ENCODE assay signal across 9 cellular contexts in genomic region chr17:29594441-29595090, GRCh38. TPM values are rescaled to one million over a fixed set of nuclear protein-coding genes. Genes with fewer than 3 reads are reported as not detected.
A peak's percentile ranks its signal among the peaks of the same experiment; 100 is the strongest.
DNase-seq lines count a peak whose midpoint lies in the region; ATAC-seq and TF ChIP-seq lines count a peak whose summit lies in the region.
"Had no signal": no experiment of that assay in that cellular context is flagged by ENCODE, and none has a peak within 500 bp of the region (broad histone marks: within the 10 kb centered on the region; RNA-seq: fewer than 3 reads in every experiment).

No MANE protein-coding gene starts in this region.

- H4K20me1 ChIP-seq in fibroblast of lung (ENCODE audit: control insufficient read depth, extremely low read depth, insufficient read depth, low read length) (no peaks in the 10 kb centered on the region), smooth muscle cell (ENCODE audit: low read depth) (peaks cover 35% of the 10 kb centered on the region)

- no peak for DNase-seq in activated CD4-positive, alpha-beta T cell treated with anti-CD3 and anti-CD28 coated beads for 36 hours
- DNase-seq in activated CD4-positive, alpha-beta T cell treated with anti-CD3 and anti-CD28 coated beads, Interleukin-2, amount 50 U/mL, for 48 hours: no peak
- DNase-seq in fibroblast of lung (ENCODE audit: low read depth in 2 of 2) (no peak), smooth muscle cell (lab: John Stamatoyannopoulos, UW; ENCODE audit: unreplicated experiment) (no peak), H4 (ENCODE audit: low spot score) (no peak)

- H3K9ac ChIP-seq in fibroblast of lung (ENCODE audit: insufficient read depth, low read length) (no peak overlapping the region), smooth muscle cell (ENCODE audit: low read depth) (no peak overlapping the region)

- peaks cover 33% of the 10 kb centered on the region for H3K4me1 Mint-ChIP-seq in activated CD4-positive, alpha-beta T cell treated with anti-CD3 and anti-CD28 coated beads for 36 hours

- no peaks in the 10 kb centered on the region for H3K9me3 Mint-ChIP-seq in activated CD4-positive, alpha-beta T cell treated with anti-CD3 and anti-CD28 coated beads for 36 hours (ENCODE audit: low read depth)
- H3K9me3 Mint-ChIP-seq: dendritic cell treated with granulocyte-macrophage colony-stimulating factor and Interleukin-4, amounts not matched to agents 40 ng/mL and 50 ng/mL, for 4 days had no signal

- no peak for ATAC-seq in activated CD4-positive, alpha-beta T cell treated with anti-CD3 and anti-CD28 coated beads for 36 hours
- ATAC-seq in HG03139 (IDR thresholded peaks at IDR 0.05; ENCODE audit: unreplicated experiment) (no peak), HG02763 (IDR thresholded peaks at IDR 0.05; ENCODE audit: unreplicated experiment) (no peak)

- H3K27me3 ChIP-seq in fibroblast of lung (ENCODE audit: control insufficient read depth, insufficient read depth, low read length) (no peaks in the 10 kb centered on the region), smooth muscle cell (ENCODE audit: low read depth) (no peaks in the 10 kb centered on the region)

- no peaks in the 10 kb centered on the region for H3K36me3 ChIP-seq in fibroblast of lung (ENCODE audit: control insufficient read depth, insufficient read depth, low read length)
- H3K36me3 ChIP-seq in smooth muscle cell (ENCODE audit: low read depth): no peaks in the 10 kb centered on the region

- H3K36me3 Mint-ChIP-seq in activated CD4-positive, alpha-beta T cell treated with anti-CD3 and anti-CD28 coated beads for 36 hours (ENCODE audit: low read depth): no peaks in the 10 kb centered on the region

- 88% methylated on average over 11 of the region's 12 CpGs for WGBS in smooth muscle cell (ENCODE audit: low lambda C conversion rate)

- peak overlapping the region; percentile 74 for H3K4me3 Mint-ChIP-seq in activated CD4-positive, alpha-beta T cell treated with anti-CD3 and anti-CD28 coated beads for 36 hours

- POLR2A ChIA-PET in activated CD4-positive, alpha-beta T cell treated with anti-CD3 and anti-CD28 coated beads for 36 hours (lab: Charles Lee): no interaction called here

- H3K27ac ChIP-seq in VCaP (peak overlapping the region; percentile 98), fibroblast of lung (ENCODE audit: insufficient read depth, low read length) (no peak overlapping the region), smooth muscle cell (ENCODE audit: low read depth) (no peak overlapping the region)

- peak overlapping the region; percentile 84 for H3K4me2 ChIP-seq in fibroblast of lung (ENCODE audit: extremely low read depth, insufficient read depth, low read length)
- peak overlapping the region; percentile 99 for H3K4me2 ChIP-seq in smooth muscle cell

- TF ChIP-seq CTCF in VCaP (conservative IDR thresholded peaks at IDR 0.05) (peak; percentile 34), fibroblast of lung (conservative IDR thresholded peaks at IDR 0.05 in 1 of 2, IDR thresholded peaks at IDR 0.05 in 1 of 2; ENCODE audit: low read depth in 1 of 2, low read length in 2 of 2) (no peak), smooth muscle cell (IDR thresholded peaks at IDR 0.05; ENCODE audit: borderline replicate concordance, insufficient read depth, poor library complexity, severe bottlenecking) (no peak)

- intact Hi-C loops in activated CD4-positive, alpha-beta T cell treated with anti-CD3 and anti-CD28 coated beads for 36 hours (cut with DNase I, micrococcal nuclease): no loop called here

- H3K79me2 ChIP-seq in fibroblast of lung (ENCODE audit: control insufficient read depth, insufficient read depth, low read length) (no peaks in the 10 kb centered on the region), smooth muscle cell (ENCODE audit: low read depth) (no peaks in the 10 kb centered on the region)

- CTCF ChIA-PET in activated CD4-positive, alpha-beta T cell treated with anti-CD3 and anti-CD28 coated beads for 36 hours (lab: Charles Lee): interaction anchor here (1.3 to 5.0 kb wide), 3 partner anchors 19 to 27 kb away, joined by 5 to 79 read pairs (median 22); partner anchors contain the start of genes ABHD15 and TP53I13

- H2AFZ ChIP-seq in fibroblast of lung (ENCODE audit: low read length) (no peak overlapping the region), smooth muscle cell (ENCODE audit: low read depth) (no peak overlapping the region)

- no peaks in the 10 kb centered on the region for H3K27me3 Mint-ChIP-seq in activated CD4-positive, alpha-beta T cell treated with anti-CD3 and anti-CD28 coated beads for 36 hours

- H3F3A ChIP-seq in smooth muscle cell (ENCODE audit: low read depth): peaks cover 6% of the 10 kb centered on the region

- no peak overlapping the region for H3K27ac Mint-ChIP-seq in activated CD4-positive, alpha-beta T cell treated with anti-CD3 and anti-CD28 coated beads for 36 hours
- H3K27ac Mint-ChIP-seq: dendritic cell treated with granulocyte-macrophage colony-stimulating factor and Interleukin-4, amounts not matched to agents 40 ng/mL and 50 ng/mL, for 4 days had no signal

- peak overlapping the region in 2 of 4 experiments; percentile 52 to 61 for H3K4me3 ChIP-seq in fibroblast of lung (replicated peaks in 1 of 4; ENCODE audit: control extremely low read depth in 1 of 4, insufficient read depth in 1 of 4, low read depth in 3 of 4, low read length in 4 of 4)
- H3K4me3 ChIP-seq in smooth muscle cell: no peak overlapping the region

- H3K9me3 ChIP-seq in fibroblast of lung (ENCODE audit: control insufficient read depth, insufficient read depth, low read depth, low read length): no peaks in the 10 kb centered on the region
- no peaks in the 10 kb centered on the region for H3K9me3 ChIP-seq in smooth muscle cell (replicated peaks; ENCODE audit: low read depth)

- H3K4me1 ChIP-seq in fibroblast of lung (ENCODE audit: control insufficient read depth, extremely low read depth, insufficient read depth, low read length) (peaks cover 17% of the 10 kb centered on the region), smooth muscle cell (ENCODE audit: low read depth) (peaks cover 33% of the 10 kb centered on the region)

RNA-seq across cellular contexts. Expression of gene ANKRD13B, which starts 1.6 kb away (rescaled TPM):
- total RNA-seq in activated CD4-positive, alpha-beta T cell treated with anti-CD3 and anti-CD28 coated beads for 36 hours: 10 to 100 TPM; 17.3 to 20.2 TPM
- 6.3 and 7.2 TPM in 2 replicates for total RNA-seq in fibroblast of lung
- polyA plus RNA-seq in fibroblast of lung: 1.4 and 3.4 TPM in 2 replicates
- polyA plus RNA-seq in fibroblast of lung (2012): 2.8 and 5.8 TPM in 2 replicates
- polyA minus RNA-seq in fibroblast of lung (ENCODE audit: low replicate concordance): 4.7 and 5.6 TPM in 2 replicates
- 2.8 and 3.6 TPM in 2 replicates for total RNA-seq in smooth muscle cell
- 6.7 and 6.8 TPM in 2 replicates for polyA plus RNA-seq in smooth muscle cell
- 2.9 and 3.8 TPM in 2 replicates for total RNA-seq in H4 (2014; rRNA removed; shearing (Covaris generic))

RNA-seq across cellular contexts. Expression of gene GIT1, which starts 5.1 kb away (rescaled TPM):
- 10 to 100 TPM; 60.5 to 74.1 TPM for total RNA-seq in activated CD4-positive, alpha-beta T cell treated with anti-CD3 and anti-CD28 coated beads for 36 hours
- total RNA-seq in fibroblast of lung (20.1 and 22.9 TPM in 2 replicates), smooth muscle cell (12.7 and 17.6 TPM in 2 replicates)
- polyA plus RNA-seq in fibroblast of lung (12.4 and 20.1 TPM in 2 replicates), smooth muscle cell (23.0 and 34.7 TPM in 2 replicates)
- polyA plus RNA-seq in fibroblast of lung (2012): 13.0 and 21.2 TPM in 2 replicates
- 17.9 and 37.3 TPM in 2 replicates for polyA minus RNA-seq in fibroblast of lung (ENCODE audit: low replicate concordance)
- total RNA-seq in H4 (2014; rRNA removed; shearing (Covaris generic)): 10.8 and 11.7 TPM in 2 replicates

RNA-seq across cellular contexts. Expression of gene TP53I13, which starts 26.1 kb away (rescaled TPM):
- total RNA-seq in activated CD4-positive, alpha-beta T cell treated with anti-CD3 and anti-CD28 coated beads for 36 hours: 10 to 100 TPM; 37.7 to 41.5 TPM
- total RNA-seq in fibroblast of lung: 49.1 and 51.5 TPM in 2 replicates
- 11.1 and 14.8 TPM in 2 replicates for polyA plus RNA-seq in fibroblast of lung
- 24.0 and 30.9 TPM in 2 replicates for polyA plus RNA-seq in fibroblast of lung (2012)
- 9.3 and 10.9 TPM in 2 replicates for polyA minus RNA-seq in fibroblast of lung (ENCODE audit: low replicate concordance)
- 35.4 and 50.7 TPM in 2 replicates for total RNA-seq in smooth muscle cell
- 105 and 107 TPM in 2 replicates for polyA plus RNA-seq in smooth muscle cell
- 16.0 and 23.3 TPM in 2 replicates for total RNA-seq in H4 (2014; rRNA removed; shearing (Covaris generic))

RNA-seq across cellular contexts. Expression of gene ABHD15, which starts 27.7 kb away (rescaled TPM):
- 1 to 10 TPM; 7.2 to 8.6 TPM for total RNA-seq in activated CD4-positive, alpha-beta T cell treated with anti-CD3 and anti-CD28 coated beads for 36 hours
- total RNA-seq in fibroblast of lung (5.6 and 11.9 TPM in 2 replicates), smooth muscle cell (5.0 and 7.0 TPM in 2 replicates)
- polyA plus RNA-seq in fibroblast of lung (4.1 and 7.3 TPM in 2 replicates), smooth muscle cell (6.4 and 7.4 TPM in 2 replicates)
- 4.3 and 8.5 TPM in 2 replicates for polyA plus RNA-seq in fibroblast of lung (2012)
- polyA minus RNA-seq in fibroblast of lung (ENCODE audit: low replicate concordance): 9.7 and 10.1 TPM in 2 replicates
- total RNA-seq in H4 (2014; rRNA removed; shearing (Covaris generic)): 6.2 and 8.6 TPM in 2 replicates

RNA-seq across cellular contexts. Expression of gene CORO6, which starts 28.1 kb away (rescaled TPM):
- total RNA-seq in activated CD4-positive, alpha-beta T cell treated with anti-CD3 and anti-CD28 coated beads for 36 hours: 10 to 100 TPM; 13.9 to 14.2 TPM
- total RNA-seq in fibroblast of lung: 9.8 and 19.3 TPM in 2 replicates
- 7.0 and 8.0 TPM in 2 replicates for polyA plus RNA-seq in fibroblast of lung
- 5.4 and 6.0 TPM in 2 replicates for polyA plus RNA-seq in fibroblast of lung (2012)
- 22.0 and 38.2 TPM in 2 replicates for polyA minus RNA-seq in fibroblast of lung (ENCODE audit: low replicate concordance)
- total RNA-seq in smooth muscle cell: 2.4 and 6.2 TPM in 2 replicates
- polyA plus RNA-seq in smooth muscle cell: 2.4 and 2.9 TPM in 2 replicates
- 0.14 and 1.2 TPM in 2 replicates for total RNA-seq in H4 (2014; rRNA removed; shearing (Covaris generic))
